Comparison of ENCODE assay signal across 1 cellular context in genomic region chr20:17968366-17969275, GRCh38.
TF ChIP-seq lines count a peak whose summit lies in the region.

MGME1 (plus strand) TSS chr20:17969018; CDS start chr20:17969860, 842 bp downstream.
SNX5 (minus strand) TSS chr20:17968794; CDS start chr20:17968425, 369 bp downstream.

TF ChIP-seq in K562, 482 proteins besides CTCF, POLR2A, EP300 and RAD21 (continued from another document and continues in another):
- TF ChIP-seq AFF1 (IDR thresholded peaks at IDR 0.05; ENCODE audit: low read depth in 1 of 2, partially characterized antibody in 2 of 2) (peak in 1 of 2 experiments; percentile 49), CHD2 (IDR thresholded peaks at IDR 0.05; ENCODE audit: low read depth, low read length) (peak; percentile 99), ATF3 (IDR thresholded peaks at IDR 0.05) (peak; percentile 97), ATF3 (CRISPR knock-in tag; conservative IDR thresholded peaks at IDR 0.05) (no peak), RFX7 (CRISPR knock-in tag; IDR thresholded peaks at IDR 0.05) (no peak), SRSF3 (IDR thresholded peaks at IDR 0.05; ENCODE audit: insufficient read depth, low read length) (0 out of 2 replicates have a peak, but pooled peaks have one; percentile 14), CBFA2T2 (conservative IDR thresholded peaks at IDR 0.05) (no peak), RNF2 (IDR thresholded peaks at IDR 0.05) (peak; percentile 15), MNT (conservative IDR thresholded peaks at IDR 0.05) (peak; percentile 97 to 98), ETS1 (conservative IDR thresholded peaks at IDR 0.05; ENCODE audit: control insufficient read depth, low read depth, low read length) (peak; percentile 89), ZNF324 (CRISPR knock-in tag; IDR thresholded peaks at IDR 0.05) (no peak), ZNF586 (CRISPR knock-in tag; conservative IDR thresholded peaks at IDR 0.05) (no peak), FOXP1 (CRISPR knock-in tag; IDR thresholded peaks at IDR 0.05) (peak; percentile 41), NCOA2 (IDR thresholded peaks at IDR 0.05; ENCODE audit: partially characterized antibody in 2 of 2) (no peak), TOE1 (IDR thresholded peaks at IDR 0.05; ENCODE audit: borderline replicate concordance) (peak; percentile 50; the same call in 1 of the 2 replicates), TOE1 (CRISPR knock-in tag; IDR thresholded peaks at IDR 0.05; ENCODE audit: borderline replicate concordance, low read depth) (0 out of 2 replicates have a peak, but pooled peaks have one; percentile 59), SNIP1 (IDR thresholded peaks at IDR 0.05; ENCODE audit: low read depth) (peak; percentile 77), L3MBTL2 (IDR thresholded peaks at IDR 0.05) (peak; percentile 86), OTX1 (CRISPR knock-in tag; IDR thresholded peaks at IDR 0.05) (no peak; the same call in 1 of the 2 replicates), JUND (IDR thresholded peaks at IDR 0.05; ENCODE audit: borderline replicate concordance, low read depth, low read length) (peak; percentile 84), JUND (tag; IDR thresholded peaks at IDR 0.05; ENCODE audit: borderline replicate concordance, low read depth, low read length) (peak; percentile 74; the same call in 2 of the 3 replicates), ZNF121 (CRISPR knock-in tag; conservative IDR thresholded peaks at IDR 0.05) (no peak), PHF8 (IDR thresholded peaks at IDR 0.05; ENCODE audit: borderline replicate concordance, low read length) (peak; percentile 63; the same call in 1 of the 2 replicates), ZNF609 (CRISPR knock-in tag; IDR thresholded peaks at IDR 0.05; ENCODE audit: borderline replicate concordance) (no peak), ZKSCAN1 (IDR thresholded peaks at IDR 0.05; ENCODE audit: low read depth, low read length) (0 out of 2 replicates have a peak, but pooled peaks have one; percentile 23), MAFF (IDR thresholded peaks at IDR 0.05; ENCODE audit: low read length) (peak; percentile 25; the same call in 1 of the 2 replicates), NFE2 (IDR thresholded peaks at IDR 0.05; ENCODE audit: low read depth) (no peak), E2F6 (IDR thresholded peaks at IDR 0.05; ENCODE audit: borderline replicate concordance in 1 of 2, extremely low read depth in 1 of 2, insufficient read depth in 1 of 2, insufficient read length in 1 of 2, low read depth in 1 of 2, low read length in 1 of 2, poor library complexity in 1 of 2, severe bottlenecking in 1 of 2) (peak; percentile 79 to 81), KDM5B (IDR thresholded peaks at IDR 0.05; ENCODE audit: insufficient replicate concordance, low read depth, low read length) (peak; percentile 41), TFAP4 (CRISPR knock-in tag; IDR thresholded peaks at IDR 0.05; ENCODE audit: borderline replicate concordance) (peak; percentile 85; the same call in 1 of the 2 replicates), ERF (CRISPR knock-in tag; IDR thresholded peaks at IDR 0.05) (no peak), E2F1 (CRISPR knock-in tag; IDR thresholded peaks at IDR 0.05) (peak; percentile 96), CREM (IDR thresholded peaks at IDR 0.05; ENCODE audit: low read depth) (peak; percentile 97), RB1 (IDR thresholded peaks at IDR 0.05; ENCODE audit: low read depth) (peak; percentile 53), ZNF584 (CRISPR knock-in tag; IDR thresholded peaks at IDR 0.05; ENCODE audit: low read depth) (no peak), ETV1 (tag; conservative IDR thresholded peaks at IDR 0.05; ENCODE audit: low read depth) (peak; percentile 62), ZBTB12 (CRISPR knock-in tag; IDR thresholded peaks at IDR 0.05) (peak; percentile 90), GATA2 (CRISPR knock-in tag; IDR thresholded peaks at IDR 0.05) (no peak), TARDBP (IDR thresholded peaks at IDR 0.05) (no peak), TEAD4 (IDR thresholded peaks at IDR 0.05; ENCODE audit: low read length) (peak; percentile 28; the same call in 1 of the 2 replicates), TEAD4 (CRISPR knock-in tag; IDR thresholded peaks at IDR 0.05; ENCODE audit: borderline replicate concordance) (no peak), UBTF (IDR thresholded peaks at IDR 0.05; ENCODE audit: borderline replicate concordance in 1 of 2, low read depth in 2 of 2, low read length in 2 of 2) (peak; percentile 78 to 95; a peak in 3 of 4 replicates)
